8 cellular contexts compared by ENCODE assay signal in genomic region chr14:57268161-57269067, GRCh38. TPM values are rescaled to one million over a fixed set of nuclear protein-coding genes. Genes with fewer than 3 reads are reported as not detected.
DNase-seq lines count a peak whose midpoint lies in the region; ATAC-seq and TF ChIP-seq lines count a peak whose summit lies in the region.

AP5M1 (plus strand) TSS chr14:57268971; CDS start chr14:57269315, 344 bp downstream.
EXOC5 (minus strand) TSS chr14:57268905; CDS start chr14:57268648, 257 bp downstream.

- intact Hi-C loops in spleen (cut with DNase I; ENCODE audit: low total_unique reads) = loop anchor here (5.0 kb wide), 1 partner anchor 124 kb away; the partner anchor contains the start of gene NAA30

- TF ChIP-seq CTCF in AG10803 (conservative IDR thresholded peaks at IDR 0.05; ENCODE audit: low read length) = no peak; the same call in 1 of the 2 replicates
- peak in 6 of 11 experiments; percentile 2 to 28 (median 18) for TF ChIP-seq CTCF in spleen (IDR thresholded peaks at IDR 0.05 in 8 of 11, conservative IDR thresholded peaks at IDR 0.05 in 3 of 11)

- peak within 1 kb of the TSS; percentile 97 for H3K4me3 Mint-ChIP-seq in central memory CD8-positive, alpha-beta T cell

- H3K36me3 ChIP-seq in spleen = peaks cover 0 to 9% (median 0%) of the 10 kb centered on the region in 6 donors

- peak within 1 kb of the TSS; percentile 91 to 99 (median 97) for H3K27ac ChIP-seq in spleen

- no peaks in the 10 kb centered on the region for H3K27me3 ChIP-seq in spleen (replicated peaks in 1 of 7)

- no peaks in the 10 kb centered on the region for H3K9me3 ChIP-seq in spleen

- H3K4me3 ChIP-seq in AG10803 (ENCODE audit: low read length) (peak within 1 kb of the TSS; percentile 71), spleen (peak within 1 kb of the TSS; percentile 47 to 91 (median 83))

- peaks cover 28 to 88% (median 63%) of the 10 kb centered on the region in 6 donors for H3K4me1 ChIP-seq in spleen

- ATAC-seq in GM19025 (IDR thresholded peaks at IDR 0.05; ENCODE audit: low read depth, unreplicated experiment) = peak; percentile 90
- ATAC-seq in HG03342 (IDR thresholded peaks at IDR 0.05; ENCODE audit: unreplicated experiment) = peak; percentile 78
- peak; percentile 83 for ATAC-seq in central memory CD8-positive, alpha-beta T cell (replicated peaks; ENCODE audit: extremely low read depth, poor library complexity, severe bottlenecking)

- peak in 2 of 3 donors; percentile 12 to 31 for TF ChIP-seq POLR2A in spleen (IDR thresholded peaks at IDR 0.05)

- H3K4me1 Mint-ChIP-seq in central memory CD8-positive, alpha-beta T cell = peaks cover 70% of the 10 kb centered on the region

- no peaks in the 10 kb centered on the region for H3K9me3 Mint-ChIP-seq in central memory CD8-positive, alpha-beta T cell

- 0 to 1% (median 1%) methylated on average over 61 to 76 of the region's 76 CpGs for WGBS in spleen, 5 donors

- H3K27me3 Mint-ChIP-seq in central memory CD8-positive, alpha-beta T cell = no peaks in the 10 kb centered on the region

- peaks cover 17% of the 10 kb centered on the region for H3K36me3 Mint-ChIP-seq in central memory CD8-positive, alpha-beta T cell (ENCODE audit: insufficient read depth)

- peak; percentile 91 for DNase-seq in AG10803 (ENCODE audit: low read depth)
- peak; percentile 88 to 93 for DNase-seq in NCI-H446 (lab: John Stamatoyannopoulos, UW)
- peak; percentile 82 for DNase-seq in activated CD4-positive, CD25-positive, alpha-beta regulatory T cell treated with anti-CD3 and anti-CD28 coated beads, Interleukin-2, amount 50 U/mL, for 16 hours (ENCODE audit: low read depth, low spot score)
- peak; percentile 81 to 87 for DNase-seq in central memory CD8-positive, alpha-beta T cell (ENCODE audit: low spot score in 2 of 2)
- DNase-seq in inferior parietal cortex (ENCODE audit: extremely low spot score) = peak; percentile 96
- peak; percentile 98 for DNase-seq in spleen

- peak within 1 kb of the TSS; percentile 97 for H3K27ac Mint-ChIP-seq in central memory CD8-positive, alpha-beta T cell (ENCODE audit: low read depth)

RNA-seq across cellular contexts. Expression of gene AP5M1, which starts in this region (rescaled TPM):
- 10 to 100 TPM; 31.5 to 47.9 (median 43.7) TPM for total RNA-seq in spleen
- polyA plus RNA-seq in spleen = 1 to 10 TPM; 6.1 to 8.8 (median 6.9) TPM

RNA-seq across cellular contexts. Expression of gene EXOC5, which starts in this region (rescaled TPM):
- total RNA-seq in spleen = 10 to 100 TPM; 48.6 to 77.2 (median 60.6) TPM
- polyA plus RNA-seq in spleen = 10 to 100 TPM in 2 of 3 donors, 1 to 10 TPM in 1; 8.8 to 14.4 (median 12.2) TPM

Comparison
In these comparisons a context has a peak if more than half of its experiments do, and no peak if none do; other contexts are left out.
1. Peak in every context shown above with its lines: DNase-seq, ATAC-seq, H3K4me3 ChIP-seq and H3K27ac ChIP-seq.